ENCODE assay signal across 8 cellular contexts in the genomic region with DNA sequence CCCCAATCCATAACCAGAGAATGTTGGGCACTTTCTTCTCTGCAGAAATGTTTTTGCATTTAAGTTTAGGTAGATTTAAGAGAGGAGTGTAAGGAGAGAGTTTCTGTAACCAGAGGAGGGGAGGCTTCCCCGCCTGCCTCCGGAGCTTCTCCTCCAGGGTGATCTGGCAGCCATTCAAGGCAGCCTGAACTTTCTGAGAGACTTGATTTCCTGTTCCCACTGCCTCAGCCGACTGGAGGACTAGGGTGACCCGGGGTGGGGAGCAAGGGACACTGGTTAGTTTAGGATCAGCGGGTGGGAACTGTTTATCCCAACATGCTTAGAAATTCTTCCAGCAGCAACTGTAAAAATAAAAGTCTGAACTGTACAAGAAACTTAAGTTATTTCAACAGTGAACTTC.
DNase-seq lines count a peak whose midpoint lies in the region; ATAC-seq and TF ChIP-seq lines count a peak whose summit lies in the region.

No MANE protein-coding gene starts in this region.

- H3K4me3 ChIP-seq in DND-41 (ENCODE audit: low read depth in 1 of 2, low read length in 2 of 2) (no peak overlapping the region), RWPE2 (ENCODE audit: severe bottlenecking) (no peak overlapping the region), neutrophil (ENCODE audit: low read depth in 1 of 2, low read length in 1 of 2) (no peak overlapping the region)

- H3K36me3 ChIP-seq in DND-41 (ENCODE audit: insufficient read depth, low read length) (no peaks in the 10 kb centered on the region), RWPE2 (ENCODE audit: low read depth) (no peaks in the 10 kb centered on the region), neutrophil (no peaks in the 10 kb centered on the region)

- H3K27me3 ChIP-seq in DND-41 (ENCODE audit: insufficient read depth, low read length, poor library complexity) (no peaks in the 10 kb centered on the region), RWPE2 (ENCODE audit: insufficient read depth, poor library complexity, severe bottlenecking) (no peaks in the 10 kb centered on the region), neutrophil (no peaks in the 10 kb centered on the region)

- H3K9me3 ChIP-seq in DND-41 (ENCODE audit: insufficient read depth, low read length, severe bottlenecking) (no peaks in the 10 kb centered on the region), RWPE2 (ENCODE audit: severe bottlenecking) (no peaks in the 10 kb centered on the region), neutrophil (no peaks in the 10 kb centered on the region)

- no peaks in the 10 kb centered on the region for H4K20me1 ChIP-seq in DND-41 (ENCODE audit: insufficient read depth, low read length)

- TF ChIP-seq CTCF in DND-41 (IDR thresholded peaks at IDR 0.05; ENCODE audit: borderline replicate concordance, extremely low read depth, low read length, poor library complexity, severe bottlenecking) (no peak), RWPE2 (IDR thresholded peaks at IDR 0.05; ENCODE audit: poor library complexity, severe bottlenecking) (no peak), neutrophil (IDR thresholded peaks at IDR 0.05) (no peak)

- H3K4me1 ChIP-seq in DND-41 (ENCODE audit: insufficient read depth, low read length) (peaks cover 53% of the 10 kb centered on the region), RWPE2 (ENCODE audit: insufficient read depth, poor library complexity, severe bottlenecking) (peaks cover 17% of the 10 kb centered on the region), neutrophil (ENCODE audit: control insufficient read depth in 1 of 2, insufficient read depth in 1 of 2, low read depth in 1 of 2, low read length in 1 of 2) (peaks cover 5 to 12% of the 10 kb centered on the region in 2 experiments)

- DNase-seq in DND-41 (peak; percentile 28), RWPE2 (ENCODE audit: low spot score) (no peak), fibroblast of gingiva (ENCODE audit: low read depth) (peak; percentile 9), NOMO-1 treated with dmso at 0.1 percent for 144 hours (lab: John Stamatoyannopoulos, UW; ENCODE audit: unreplicated experiment) (no peak), DMS79 treated with DMSO at 0.1 percent for 48 hours (lab: John Stamatoyannopoulos, UW) (no peak), AG08395 (ENCODE audit: low spot score) (no peak), NCI-H146 treated with DMSO at 0.1 percent for 48 hours (lab: John Stamatoyannopoulos, UW; ENCODE audit: unreplicated experiment) (no peak)

- no peak overlapping the region for H2AFZ ChIP-seq in DND-41 (ENCODE audit: low read depth, low read length)

- H3K27ac ChIP-seq in DND-41 (ENCODE audit: low read length): peak overlapping the region; percentile 40
- H3K27ac ChIP-seq in RWPE2 (ENCODE audit: poor library complexity, severe bottlenecking): peak overlapping the region; percentile 82
- H3K27ac ChIP-seq in neutrophil: peak overlapping the region; percentile 33

- ATAC-seq in DND-41 (ENCODE audit: insufficient read depth, low read depth): peak; percentile 63
- ATAC-seq in RWPE2 (ENCODE audit: low read depth): peak; percentile 56; the same call in 2 of the 3 replicates

- H3K4me2 ChIP-seq in DND-41 (ENCODE audit: insufficient read depth, low read length): no peak overlapping the region

- H3K79me2 ChIP-seq in DND-41 (ENCODE audit: insufficient read depth, low read length): no peaks in the 10 kb centered on the region

- no peak overlapping the region for H3K9ac ChIP-seq in DND-41 (ENCODE audit: low read depth, low read length)

Comparison
In these comparisons a context has a peak if more than half of its experiments do, and no peak if none do; other contexts are left out.
1. DNase-seq: peak in DND-41 (single experiment) and fibroblast of gingiva (single experiment); none in RWPE2 (single experiment), NOMO-1 treated with dmso at 0.1 percent for 144 hours (single experiment), DMS79 treated with DMSO at 0.1 percent for 48 hours (single experiment), AG08395 (single experiment) and NCI-H146 treated with DMSO at 0.1 percent for 48 hours (single experiment).
2. Peak in every context shown above with its lines, with median percentiles within 50 percentile points of each other: H3K27ac ChIP-seq.